ENCODE assay signal across 25 cellular contexts in genomic region chr3:58417075-58417474, GRCh38.
"Had no signal": no experiment of that assay in that cellular context is flagged by ENCODE, and none has a peak within 500 bp of the region (broad histone marks: within the 10 kb centered on the region; RNA-seq: fewer than 3 reads in every experiment).

No MANE protein-coding gene starts in this region.

- ATAC-seq: effector memory CD8-positive, alpha-beta T cell; foreskin keratinocyte; heart right ventricle; psoas muscle had no signal

- DNase-seq: activated CD4-positive, alpha-beta T cell treated with anti-CD3 and anti-CD28 coated beads for 4 hours; activated CD4-positive, alpha-beta T cell treated with anti-CD3 and anti-CD28 coated beads, Interleukin-2, amount 50 U/mL, for 4 hours; activated CD8-positive, alpha-beta memory T cell treated with anti-CD3 and anti-CD28 coated beads, Interleukin-2, amount 50 U/mL, for 4 hours; activated gamma-delta T cell treated with Interleukin-2 at 50 U/mL for 16 hours; activated naive CD4-positive, alpha-beta T cell treated with anti-CD3 and anti-CD28 coated beads, Interleukin-2, amount 50 U/mL, for 16 hours; activated T-cell treated with anti-CD3 and anti-CD28 coated beads, Interleukin-2, amount 50 U/mL, for 24 hours; amniotic stem cell; brain microvascular endothelial cell; effector memory CD8-positive, alpha-beta T cell; foreskin keratinocyte; heart right ventricle; kidney glomerular epithelial cell; left ventricle myocardium inferior; nephron progenitor cell; ovary; psoas muscle; stimulated activated CD4-positive, alpha-beta T cell treated with anti-CD3 and anti-CD28 coated beads, Interleukin-15, amount 100 ng/mL, for 24 hours; stimulated activated CD4-positive, alpha-beta T cell treated with anti-CD3 and anti-CD28 coated beads, Interleukin-2, amount 100 ng/mL, for 24 hours; stimulated activated naive CD4-positive, alpha-beta T cell treated with Interleukin-2 at 50 U/mL for 16 hours; SW 1271; T-helper 9 cell; transverse colon had no signal

- H3K27ac Mint-ChIP-seq: activated T-cell treated with anti-CD3 and anti-CD28 coated beads, Interleukin-2, amount 50 U/mL, for 24 hours; effector memory CD8-positive, alpha-beta T cell; T-helper 1 cell treated with Interleukin-12 subunit alpha and Interleukin-12 subunit beta and Interleukin-4 antibody, amounts not matched to agents 30 μg/mL and 1 μg/mL, for 36 hours had no signal

- H3K36me3 ChIP-seq: ovary, transverse colon had no signal

- H3K4me3 Mint-ChIP-seq: activated T-cell treated with anti-CD3 and anti-CD28 coated beads, Interleukin-2, amount 50 U/mL, for 24 hours; effector memory CD8-positive, alpha-beta T cell; nephron progenitor cell; T-helper 1 cell treated with Interleukin-12 subunit alpha and Interleukin-12 subunit beta and Interleukin-4 antibody, amounts not matched to agents 30 μg/mL and 1 μg/mL, for 36 hours had no signal

- H3K27me3 Mint-ChIP-seq: activated T-cell treated with anti-CD3 and anti-CD28 coated beads, Interleukin-2, amount 50 U/mL, for 24 hours; effector memory CD8-positive, alpha-beta T cell had no signal

- H3K27ac ChIP-seq: brain microvascular endothelial cell, coronary artery, foreskin keratinocyte, heart right ventricle, left ventricle myocardium inferior, ovary, psoas muscle, VCaP had no signal

- H3K4me1 ChIP-seq: foreskin keratinocyte, psoas muscle had no signal

- H3K9me3 Mint-ChIP-seq: activated T-cell treated with anti-CD3 and anti-CD28 coated beads, Interleukin-2, amount 50 U/mL, for 24 hours; effector memory CD8-positive, alpha-beta T cell; nephron progenitor cell; T-helper 1 cell treated with Interleukin-12 subunit alpha and Interleukin-12 subunit beta and Interleukin-4 antibody, amounts not matched to agents 30 μg/mL and 1 μg/mL, for 36 hours had no signal

- H3K27me3 ChIP-seq: brain microvascular endothelial cell, foreskin keratinocyte, heart right ventricle, ovary, transverse colon had no signal

- H3K4me3 ChIP-seq: coronary artery, heart right ventricle, left ventricle myocardium inferior, ovary, psoas muscle, transverse colon had no signal

- H3K9me3 ChIP-seq: heart right ventricle, left ventricle myocardium inferior, ovary, psoas muscle, transverse colon had no signal
